14 cellular contexts compared by ENCODE assay signal in the genomic region with DNA sequence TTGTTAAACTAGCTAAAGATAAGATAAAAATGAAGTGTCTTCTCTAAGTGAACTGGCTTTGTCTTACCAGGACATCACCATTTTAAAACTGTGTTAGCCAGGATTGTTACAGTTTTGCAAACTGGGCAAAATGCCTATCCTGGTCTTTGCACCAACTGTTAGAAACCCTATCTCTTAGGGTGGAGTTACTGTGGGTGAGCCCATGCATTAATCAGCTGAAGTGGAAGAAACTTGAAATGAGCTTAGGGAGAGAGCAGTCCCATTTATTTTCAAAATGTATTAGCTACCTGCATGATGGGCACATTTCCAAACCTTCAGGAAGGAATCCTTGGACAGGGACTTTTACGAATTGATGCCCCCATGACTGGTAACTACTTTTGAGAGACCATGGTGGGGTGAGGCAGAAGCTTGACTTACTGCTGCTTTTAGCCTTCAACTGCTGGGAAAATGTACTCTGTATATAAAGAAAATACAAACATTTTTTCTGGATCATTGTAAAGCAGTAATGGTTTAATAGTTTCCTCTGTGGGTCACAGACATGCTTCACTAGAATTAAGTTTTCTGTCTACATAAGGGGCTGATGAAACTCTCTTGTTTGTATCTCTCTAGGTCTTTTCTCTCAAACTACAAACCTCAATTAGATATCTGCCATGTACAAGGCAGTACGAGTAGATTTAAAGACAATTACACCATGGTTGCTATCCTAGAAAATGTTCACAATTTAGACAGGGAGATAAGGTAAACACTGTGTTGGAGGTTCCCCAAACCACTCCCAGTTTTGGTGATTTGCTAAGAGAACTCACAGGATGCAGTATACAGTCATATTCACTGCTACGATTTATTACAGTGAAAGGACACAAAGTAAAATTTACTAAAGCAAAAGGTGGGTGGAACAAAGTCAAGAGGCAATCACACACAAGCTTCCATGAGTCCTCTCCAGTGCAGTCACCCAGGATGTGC.
DNase-seq lines count a peak whose midpoint lies in the region; ATAC-seq and TF ChIP-seq lines count a peak whose summit lies in the region.
"Had no signal": no experiment of that assay in that cellular context is flagged by ENCODE, and none has a peak within 500 bp of the region (broad histone marks: within the 10 kb centered on the region; RNA-seq: fewer than 3 reads in every experiment).

No MANE protein-coding gene starts in this region.

- no peaks in the 10 kb centered on the region for H3K4me1 Mint-ChIP-seq in glutamatergic neuron (ENCODE audit: low read depth, unreplicated experiment)
- H3K4me1 Mint-ChIP-seq: activated CD8-positive, alpha-beta memory T cell treated with anti-CD3 and anti-CD28 coated beads, Interleukin-2, amount 10 ng/mL, durations not matched to agents 7 days and 5 days had no signal

- H3K36me3 Mint-ChIP-seq in glutamatergic neuron (ENCODE audit: unreplicated experiment): no peaks in the 10 kb centered on the region
- H3K36me3 Mint-ChIP-seq: activated CD8-positive, alpha-beta memory T cell treated with anti-CD3 and anti-CD28 coated beads, Interleukin-2, amount 10 ng/mL, durations not matched to agents 7 days and 5 days; activated naive CD8-positive, alpha-beta T cell had no signal

- no peak overlapping the region for H3K4me3 Mint-ChIP-seq in glutamatergic neuron (ENCODE audit: unreplicated experiment)
- H3K4me3 Mint-ChIP-seq: activated CD8-positive, alpha-beta memory T cell treated with anti-CD3 and anti-CD28 coated beads, Interleukin-2, amount 10 ng/mL, durations not matched to agents 7 days and 5 days; activated naive CD8-positive, alpha-beta T cell had no signal

- H3K27me3 Mint-ChIP-seq in glutamatergic neuron (ENCODE audit: unreplicated experiment): no peaks in the 10 kb centered on the region
- H3K27me3 Mint-ChIP-seq: activated CD8-positive, alpha-beta memory T cell treated with anti-CD3 and anti-CD28 coated beads, Interleukin-2, amount 10 ng/mL, durations not matched to agents 7 days and 5 days; activated naive CD8-positive, alpha-beta T cell had no signal

- ATAC-seq in HG02981 (IDR thresholded peaks at IDR 0.05; ENCODE audit: unreplicated experiment): no peak
- ATAC-seq: activated CD8-positive, alpha-beta memory T cell treated with anti-CD3 and anti-CD28 coated beads, Interleukin-2, amount 10 ng/mL, durations not matched to agents 7 days and 5 days; lower lobe of right lung; Right ventricle myocardium inferior had no signal

- TF ChIP-seq CTCF in fibroblast of pulmonary artery (IDR thresholded peaks at IDR 0.05; ENCODE audit: low read length, missing control alignments) (no peak), glutamatergic neuron (IDR thresholded peaks at IDR 0.05; ENCODE audit: partially characterized antibody, unreplicated experiment) (no peak)

- DNase-seq in A172 (ENCODE audit: low spot score): peak; percentile 51
- peak in 72 of 76 experiments; percentile 7 to 93 (median 68) for DNase-seq in HUDEP-2 (lab: John Stamatoyannopoulos, UW; ENCODE audit: unreplicated experiment in 76 of 76)
- peak; percentile 12 for DNase-seq in OCI-M1 (lab: John Stamatoyannopoulos, UW)
- peak; percentile 68 for DNase-seq in fibroblast of pulmonary artery (ENCODE audit: low read depth)
- no peak for DNase-seq in 8988T
- no peak for DNase-seq in glutamatergic neuron
- no peak for DNase-seq in anterior cingulate cortex (lab: John Stamatoyannopoulos, UW)
- DNase-seq: activated CD8-positive, alpha-beta memory T cell treated with anti-CD3 and anti-CD28 coated beads, Interleukin-2, amount 10 ng/mL, durations not matched to agents 7 days and 5 days; dorsolateral prefrontal cortex; EL; lower lobe of right lung had no signal

- H3K4me3 ChIP-seq in fibroblast of pulmonary artery (replicated peaks; ENCODE audit: low read depth, low read length): no peak overlapping the region
- H3K4me3 ChIP-seq: dorsolateral prefrontal cortex, lower lobe of right lung had no signal

- H3K27ac Mint-ChIP-seq in glutamatergic neuron (ENCODE audit: unreplicated experiment): no peak overlapping the region
- H3K27ac Mint-ChIP-seq: activated CD8-positive, alpha-beta memory T cell treated with anti-CD3 and anti-CD28 coated beads, Interleukin-2, amount 10 ng/mL, durations not matched to agents 7 days and 5 days; activated naive CD8-positive, alpha-beta T cell had no signal

- peaks cover 3% of the 10 kb centered on the region for H3K9me3 Mint-ChIP-seq in glutamatergic neuron (ENCODE audit: unreplicated experiment)

Comparison
In these comparisons a context has a peak if more than half of its experiments do, and no peak if none do; other contexts are left out.
1. DNase-seq: peak in A172 (single experiment), HUDEP-2 (72 of 76), OCI-M1 (single experiment) and fibroblast of pulmonary artery (single experiment); none in 8988T (single experiment), glutamatergic neuron (single experiment) and anterior cingulate cortex (0 of 58).